ENCODE assay signal across 32 cellular contexts in genomic region chrX:122817321-122817720, GRCh38.
"Had no signal": no experiment of that assay in that cellular context is flagged by ENCODE, and none has a peak within 500 bp of the region (broad histone marks: within the 10 kb centered on the region; RNA-seq: fewer than 3 reads in every experiment).

No MANE protein-coding gene starts in this region.

- FAIRE-seq: bronchial epithelial cell, K562 had no signal

- H3K27ac Mint-ChIP-seq: activated CD4-positive, alpha-beta memory T cell treated with anti-CD3 and anti-CD28 coated beads for 36 hours; activated CD4-positive, alpha-beta T cell treated with anti-CD3 and anti-CD28 coated beads, Interleukin-2, amount 10 ng/mL, durations not matched to agents 7 days and 5 days; activated naive CD4-positive, alpha-beta T cell treated with anti-CD3 and anti-CD28 coated beads, Interleukin-2, amount 50 U/mL, for 24 hours; activated T-helper 1 cell treated with anti-CD3 and anti-CD28 coated beads, Interleukin-12 subunit alpha, Interleukin-12 subunit beta, Interleukin-2, Interleukin-4 antibody, amounts not matched to agents 30 ng/mL and 10 ng/mL and 1 ng/mL, durations not matched to agents 14 hours and 24 hours and 36 hours; brain had no signal

- ATAC-seq: activated T-cell treated with anti-CD3 and anti-CD28 coated beads, Interleukin-2, amount 50 U/mL, for 4 hours; K562; PC-3 had no signal

- H3K9me3 ChIP-seq: adrenal gland, Peyer's patch, SJCRH30 had no signal

- H3K27ac ChIP-seq: adrenal gland, Peyer's patch, RWPE1, SJCRH30, SK-N-MC had no signal

- DNase-seq: activated CD4-positive, alpha-beta memory T cell treated with anti-CD3 and anti-CD28 coated beads for 36 hours; activated CD4-positive, alpha-beta T cell treated with anti-CD3 and anti-CD28 coated beads, Interleukin-2, amount 10 ng/mL, durations not matched to agents 7 days and 5 days; activated CD8-positive, alpha-beta memory T cell treated with anti-CD3 and anti-CD28 coated beads, Interleukin-2, amount 50 U/mL, for 4 hours; activated naive CD4-positive, alpha-beta T cell; activated T-cell treated with anti-CD3 and anti-CD28 coated beads for 4 hours; activated T-cell treated with anti-CD3 and anti-CD28 coated beads, Interleukin-2, amount 50 U/mL, for 4 hours; adrenal gland; caudate nucleus; cerebellar nuclear complex; NCI-H1092 treated with DMSO at 0.1 percent for 48 hours; NCI-H1417; NCI-H146; NCI-H187; NCI-H2029 treated with DMSO at 0.1 percent for 48 hours; NCI-H2107; NCI-H2171; NCI-H510A; NCI-H526; NCI-H748 treated with DMSO at 0.1 percent for 48 hours; NK-92 treated with Interleukin-12 subunit alpha and Interleukin-12 subunit beta, amount 100 ng/mL, for 24 hours; PC-3; Peyer's patch; Right ventricle myocardium superior; T1000 had no signal

- H3K36me3 ChIP-seq: adrenal gland, Peyer's patch, SJCRH30 had no signal

- H3K4me1 Mint-ChIP-seq: activated CD4-positive, alpha-beta T cell treated with anti-CD3 and anti-CD28 coated beads, Interleukin-2, amount 10 ng/mL, durations not matched to agents 7 days and 5 days; activated naive CD4-positive, alpha-beta T cell treated with anti-CD3 and anti-CD28 coated beads, Interleukin-2, amount 50 U/mL, for 24 hours; brain had no signal

- H3K9me3 Mint-ChIP-seq: activated naive CD4-positive, alpha-beta T cell treated with anti-CD3 and anti-CD28 coated beads, Interleukin-2, amount 50 U/mL, for 24 hours; activated T-helper 1 cell treated with anti-CD3 and anti-CD28 coated beads, Interleukin-12 subunit alpha, Interleukin-12 subunit beta, Interleukin-2, Interleukin-4 antibody, amounts not matched to agents 30 ng/mL and 10 ng/mL and 1 ng/mL, durations not matched to agents 14 hours and 24 hours and 36 hours had no signal

- H3K27me3 ChIP-seq: adrenal gland, Peyer's patch, SJCRH30 had no signal

- H3K4me1 ChIP-seq: adrenal gland, Peyer's patch, SJCRH30 had no signal

- H3K36me3 Mint-ChIP-seq: activated CD4-positive, alpha-beta memory T cell treated with anti-CD3 and anti-CD28 coated beads for 36 hours; activated naive CD4-positive, alpha-beta T cell treated with anti-CD3 and anti-CD28 coated beads, Interleukin-2, amount 50 U/mL, for 24 hours; brain had no signal

- H3K27me3 Mint-ChIP-seq: activated CD4-positive, alpha-beta memory T cell treated with anti-CD3 and anti-CD28 coated beads for 36 hours; activated CD4-positive, alpha-beta T cell treated with anti-CD3 and anti-CD28 coated beads, Interleukin-2, amount 10 ng/mL, durations not matched to agents 7 days and 5 days; activated naive CD4-positive, alpha-beta T cell treated with anti-CD3 and anti-CD28 coated beads, Interleukin-2, amount 50 U/mL, for 24 hours; brain had no signal

- H3K4me3 Mint-ChIP-seq: activated CD4-positive, alpha-beta memory T cell treated with anti-CD3 and anti-CD28 coated beads for 36 hours; activated CD4-positive, alpha-beta T cell treated with anti-CD3 and anti-CD28 coated beads, Interleukin-2, amount 10 ng/mL, durations not matched to agents 7 days and 5 days; activated naive CD4-positive, alpha-beta T cell treated with anti-CD3 and anti-CD28 coated beads, Interleukin-2, amount 50 U/mL, for 24 hours; activated T-cell treated with anti-CD3 and anti-CD28 coated beads, Interleukin-2, amount 50 U/mL, for 4 hours; activated T-helper 1 cell treated with anti-CD3 and anti-CD28 coated beads, Interleukin-12 subunit alpha, Interleukin-12 subunit beta, Interleukin-2, Interleukin-4 antibody, amounts not matched to agents 30 ng/mL and 10 ng/mL and 1 ng/mL, durations not matched to agents 14 hours and 24 hours and 36 hours; brain had no signal

- H3K4me3 ChIP-seq: adrenal gland, K562, Peyer's patch, SJCRH30, SK-N-MC had no signal
